1 cellular context compared by ENCODE assay signal in the genomic region with DNA sequence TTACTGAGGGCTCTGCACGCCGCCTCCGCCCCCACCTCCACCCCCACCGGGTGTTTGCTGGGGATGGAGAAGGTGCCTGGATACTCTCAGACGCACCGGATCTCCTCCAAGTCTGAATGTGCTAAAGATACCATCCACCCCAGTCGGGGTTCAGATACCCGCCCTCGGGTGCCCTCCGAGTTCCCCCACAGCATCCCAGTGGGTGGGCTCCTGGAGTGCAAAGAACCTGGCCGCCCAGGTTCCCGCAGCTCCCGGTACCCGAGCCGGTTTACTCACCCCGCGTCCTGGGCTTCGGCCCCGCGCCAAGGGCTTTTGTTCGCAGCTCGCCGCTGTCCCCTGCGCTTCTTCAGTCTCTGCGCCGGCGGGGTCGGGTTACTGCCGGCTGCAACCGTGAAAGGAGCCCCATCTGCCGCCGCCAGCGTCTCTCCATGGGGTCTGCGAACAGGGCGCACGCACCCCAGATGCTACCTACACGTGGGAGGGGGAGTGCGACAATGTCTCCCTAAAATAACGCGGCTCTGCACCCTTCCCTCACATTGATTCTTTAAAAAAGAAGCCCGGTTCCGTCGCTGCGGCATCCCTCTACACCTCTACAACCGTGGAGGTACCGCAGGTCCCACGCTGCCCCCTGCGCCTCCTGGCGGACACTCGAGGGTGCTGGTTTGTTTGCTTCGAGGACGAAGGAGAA.
A peak's percentile ranks its signal among the peaks of the same experiment; 100 is the strongest.
TF ChIP-seq lines count a peak whose summit lies in the region.

A gene (minus strand): TSS at position 606 of the 688 bp plus-strand sequence. CDS start 1,249 bp downstream, outside the sequence.

TF ChIP-seq in GM23338, 12 proteins besides CTCF, POLR2A, EP300 and RAD21 (continued from another document):
- TF ChIP-seq, protein P1, sequence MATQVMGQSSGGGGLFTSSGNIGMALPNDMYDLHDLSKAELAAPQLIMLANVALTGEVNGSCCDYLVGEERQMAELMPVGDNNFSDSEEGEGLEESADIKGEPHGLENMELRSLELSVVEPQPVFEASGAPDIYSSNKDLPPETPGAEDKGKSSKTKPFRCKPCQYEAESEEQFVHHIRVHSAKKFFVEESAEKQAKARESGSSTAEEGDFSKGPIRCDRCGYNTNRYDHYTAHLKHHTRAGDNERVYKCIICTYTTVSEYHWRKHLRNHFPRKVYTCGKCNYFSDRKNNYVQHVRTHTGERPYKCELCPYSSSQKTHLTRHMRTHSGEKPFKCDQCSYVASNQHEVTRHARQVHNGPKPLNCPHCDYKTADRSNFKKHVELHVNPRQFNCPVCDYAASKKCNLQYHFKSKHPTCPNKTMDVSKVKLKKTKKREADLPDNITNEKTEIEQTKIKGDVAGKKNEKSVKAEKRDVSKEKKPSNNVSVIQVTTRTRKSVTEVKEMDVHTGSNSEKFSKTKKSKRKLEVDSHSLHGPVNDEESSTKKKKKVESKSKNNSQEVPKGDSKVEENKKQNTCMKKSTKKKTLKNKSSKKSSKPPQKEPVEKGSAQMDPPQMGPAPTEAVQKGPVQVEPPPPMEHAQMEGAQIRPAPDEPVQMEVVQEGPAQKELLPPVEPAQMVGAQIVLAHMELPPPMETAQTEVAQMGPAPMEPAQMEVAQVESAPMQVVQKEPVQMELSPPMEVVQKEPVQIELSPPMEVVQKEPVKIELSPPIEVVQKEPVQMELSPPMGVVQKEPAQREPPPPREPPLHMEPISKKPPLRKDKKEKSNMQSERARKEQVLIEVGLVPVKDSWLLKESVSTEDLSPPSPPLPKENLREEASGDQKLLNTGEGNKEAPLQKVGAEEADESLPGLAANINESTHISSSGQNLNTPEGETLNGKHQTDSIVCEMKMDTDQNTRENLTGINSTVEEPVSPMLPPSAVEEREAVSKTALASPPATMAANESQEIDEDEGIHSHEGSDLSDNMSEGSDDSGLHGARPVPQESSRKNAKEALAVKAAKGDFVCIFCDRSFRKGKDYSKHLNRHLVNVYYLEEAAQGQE (IDR thresholded peaks at IDR 0.05; ENCODE audit: unreplicated experiment) = no peak
- TF ChIP-seq ZNF114 (CRISPR knock-in tag; IDR thresholded peaks at IDR 0.05) (no peak), NANOG (IDR thresholded peaks at IDR 0.05; ENCODE audit: borderline replicate concordance) (no peak), STAT1 (IDR thresholded peaks at IDR 0.05; ENCODE audit: unreplicated experiment) (no peak), EZH2 (IDR thresholded peaks at IDR 0.05; ENCODE audit: low read depth, unreplicated experiment) (peak; percentile 53), JUNB (IDR thresholded peaks at IDR 0.05; ENCODE audit: unreplicated experiment) (no peak), CREB1 (CRISPR knock-in tag; IDR thresholded peaks at IDR 0.05; ENCODE audit: low read depth) (0 out of 2 replicates have a peak, but pooled peaks have one; percentile 8), EZH2phosphoT487 (IDR thresholded peaks at IDR 0.05; ENCODE audit: unreplicated experiment) (no peak), ZNF331 (CRISPR knock-in tag; IDR thresholded peaks at IDR 0.05; ENCODE audit: low read depth) (no peak), POLR2AphosphoS5 (IDR thresholded peaks at IDR 0.05; ENCODE audit: low read depth) (no peak)
- TF ChIP-seq, protein P2, sequence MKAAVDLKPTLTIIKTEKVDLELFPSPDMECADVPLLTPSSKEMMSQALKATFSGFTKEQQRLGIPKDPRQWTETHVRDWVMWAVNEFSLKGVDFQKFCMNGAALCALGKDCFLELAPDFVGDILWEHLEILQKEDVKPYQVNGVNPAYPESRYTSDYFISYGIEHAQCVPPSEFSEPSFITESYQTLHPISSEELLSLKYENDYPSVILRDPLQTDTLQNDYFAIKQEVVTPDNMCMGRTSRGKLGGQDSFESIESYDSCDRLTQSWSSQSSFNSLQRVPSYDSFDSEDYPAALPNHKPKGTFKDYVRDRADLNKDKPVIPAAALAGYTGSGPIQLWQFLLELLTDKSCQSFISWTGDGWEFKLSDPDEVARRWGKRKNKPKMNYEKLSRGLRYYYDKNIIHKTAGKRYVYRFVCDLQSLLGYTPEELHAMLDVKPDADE (IDR thresholded peaks at IDR 0.05) = no peak
